11 cellular contexts compared by ENCODE assay signal in the genomic region with DNA sequence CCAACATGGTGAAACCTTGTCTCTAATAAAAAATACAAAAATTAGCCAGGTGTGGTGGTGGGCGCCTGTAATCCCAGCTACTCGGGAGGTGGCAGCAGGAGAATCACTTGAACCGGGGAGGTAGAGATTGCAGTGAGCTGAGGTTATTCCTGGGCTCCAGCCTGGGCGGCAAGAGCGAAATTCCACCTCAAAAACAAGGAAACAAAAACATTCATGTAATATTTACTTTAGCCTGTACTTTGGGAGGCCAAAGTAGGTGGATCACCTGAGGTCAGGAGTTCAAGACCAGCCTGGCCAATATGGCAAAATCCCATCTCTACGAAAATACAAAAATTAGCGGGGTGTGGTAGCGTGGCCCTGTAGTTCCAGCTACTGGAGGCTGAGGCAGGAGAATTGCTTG. TPM values are rescaled to one million over a fixed set of nuclear protein-coding genes. Genes with fewer than 3 reads are reported as not detected.
DNase-seq lines count a peak whose midpoint lies in the region; ATAC-seq, FAIRE-seq and TF ChIP-seq lines count a peak whose summit lies in the region.
"Not testable (repeated sequence)": the region's sequence is repeated elsewhere in the genome, so short reads cannot be mapped to it uniquely, and the experiment has no call there.
"Had no signal": no experiment of that assay in that cellular context is flagged by ENCODE, and none has a peak within 500 bp of the region (broad histone marks: within the 10 kb centered on the region; RNA-seq: fewer than 3 reads in every experiment).

No MANE protein-coding gene starts in this region.

- H3K79me2 ChIP-seq in astrocyte (ENCODE audit: insufficient read depth, low read length): peaks cover 11% of the 10 kb centered on the region

- not testable (repeated sequence) for H3K27me3 ChIP-seq in astrocyte (ENCODE audit: insufficient read depth, low read length); right lobe of liver

- H3K27ac Mint-ChIP-seq in T-helper 17 cell (peak overlapping the region; percentile 24), astrocyte (ENCODE audit: unreplicated experiment) (peak overlapping the region; percentile 47)
- H3K27ac Mint-ChIP-seq in activated CD8-positive, alpha-beta T cell treated with anti-CD3 and anti-CD28 coated beads for 36 hours: peak overlapping the region; percentile 11

- H3K4me3 Mint-ChIP-seq in T-helper 17 cell; activated CD8-positive, alpha-beta T cell treated with anti-CD3 and anti-CD28 coated beads for 36 hours; astrocyte (ENCODE audit: unreplicated experiment): not testable (repeated sequence)

- not testable (repeated sequence) for TF ChIP-seq CTCF in activated CD8-positive, alpha-beta T cell treated with anti-CD3 and anti-CD28 coated beads for 36 hours (IDR thresholded peaks at IDR 0.05); astrocyte (IDR thresholded peaks at IDR 0.05; ENCODE audit: insufficient read depth, low read depth, low read length); right lobe of liver (IDR thresholded peaks at IDR 0.05)

- not testable (repeated sequence) for H2AFZ ChIP-seq in astrocyte (ENCODE audit: low read depth, low read length)

- CTCF ChIA-PET in activated CD8-positive, alpha-beta T cell treated with anti-CD3 and anti-CD28 coated beads for 36 hours (lab: Charles Lee): not testable (repeated sequence)

- H3K4me1 ChIP-seq in astrocyte (ENCODE audit: insufficient read depth, low read length): not testable (repeated sequence)
- peaks cover 0 to 12% (median 2%) of the 10 kb centered on the region in 4 donors for H3K4me1 ChIP-seq in right lobe of liver

- intact Hi-C loops in activated CD8-positive, alpha-beta T cell treated with anti-CD3 and anti-CD28 coated beads for 36 hours (cut with micrococcal nuclease); right lobe of liver (cut with DNase I): not testable (repeated sequence)

- peaks cover 28% of the 10 kb centered on the region for H3K36me3 ChIP-seq in astrocyte (ENCODE audit: insufficient read depth, low read length)
- H3K36me3 ChIP-seq in right lobe of liver: peaks cover 2 to 87% (median 37%) of the 10 kb centered on the region in 4 donors

- H4K20me1 ChIP-seq in astrocyte (ENCODE audit: insufficient read depth, low read length): not testable (repeated sequence)

- 42% methylated on average over 8 of the region's 8 CpGs for WGBS in right lobe of liver (ENCODE audit: insufficient coverage, low coverage, low lambda C conversion rate, missing lambda C conversion rate)

- POLR2A ChIA-PET in activated CD8-positive, alpha-beta T cell treated with anti-CD3 and anti-CD28 coated beads for 36 hours (lab: Charles Lee): not testable (repeated sequence)

- not testable (repeated sequence) for H3K27ac ChIP-seq in astrocyte (ENCODE audit: low read depth, low read length)
- H3K27ac ChIP-seq in right lobe of liver: peak overlapping the region in 2 of 3 donors; percentile 24 to 60

- not testable (repeated sequence) for H3K9me3 ChIP-seq in T-helper 17 cell (ENCODE audit: control insufficient read depth, low read length, poor library complexity, severe bottlenecking); astrocyte (ENCODE audit: insufficient read depth, low read depth, low read length); right lobe of liver

- H3K27me3 Mint-ChIP-seq in T-helper 17 cell; activated CD8-positive, alpha-beta T cell treated with anti-CD3 and anti-CD28 coated beads for 36 hours; astrocyte (ENCODE audit: low read depth, unreplicated experiment): not testable (repeated sequence)

- not testable (repeated sequence) for H3K9ac ChIP-seq in astrocyte (ENCODE audit: low read length)

- DNase-seq in T-helper 17 cell; activated CD8-positive, alpha-beta T cell treated with anti-CD3 and anti-CD28 coated beads for 36 hours; astrocyte (ENCODE audit: low read depth): not testable (repeated sequence)
- DNase-seq in left lobe of liver (ENCODE audit: low spot score) (peak; percentile 56), right lobe of liver (peak in 1 of 3 donors; percentile 57)

- not testable (repeated sequence) for ATAC-seq in T-helper 17 cell; activated CD8-positive, alpha-beta T cell treated with anti-CD3 and anti-CD28 coated beads for 36 hours
- ATAC-seq in left lobe of liver (peak; percentile 86), right lobe of liver (peak; percentile 83 to 91 (median 84))

- FAIRE-seq in astrocyte (lab: Jason Lieb, UNC): not testable (repeated sequence)

- not testable (repeated sequence) for H3K9me3 Mint-ChIP-seq in activated CD8-positive, alpha-beta T cell treated with anti-CD3 and anti-CD28 coated beads for 36 hours; astrocyte (ENCODE audit: unreplicated experiment)

- H3K4me2 ChIP-seq in astrocyte (ENCODE audit: low read length): not testable (repeated sequence)

- TF ChIP-seq POLR2A in right lobe of liver (IDR thresholded peaks at IDR 0.05): not testable (repeated sequence)

- not testable (repeated sequence) for H3K4me3 ChIP-seq in astrocyte (ENCODE audit: insufficient read depth, low read depth, low read length); right lobe of liver

- not testable (repeated sequence) for H3K36me3 Mint-ChIP-seq in T-helper 17 cell (ENCODE audit: low read depth); astrocyte (ENCODE audit: low read depth, unreplicated experiment)
- H3K36me3 Mint-ChIP-seq in activated CD8-positive, alpha-beta T cell treated with anti-CD3 and anti-CD28 coated beads for 36 hours (ENCODE audit: low read depth): peaks cover 34% of the 10 kb centered on the region

- not testable (repeated sequence) for H3K4me1 Mint-ChIP-seq in T-helper 17 cell; activated CD8-positive, alpha-beta T cell treated with anti-CD3 and anti-CD28 coated beads for 36 hours (ENCODE audit: low read depth); astrocyte (ENCODE audit: low read depth, unreplicated experiment)

RNA-seq across cellular contexts. Expression of a gene that starts 31.0 kb away (rescaled TPM):
- total RNA-seq in T-helper 17 cell (10 to 100 TPM; 22.3 to 33.8 TPM), astrocyte (60.4 and 63.8 TPM in 2 replicates), left lobe of liver (67.1 TPM), right lobe of liver (10 to 100 TPM; 46.3 to 83.0 (median 61.9) TPM)
- total RNA-seq in activated CD8-positive, alpha-beta T cell treated with anti-CD3 and anti-CD28 coated beads for 36 hours: 10 to 100 TPM; 94.1 to 95.5 TPM

RNA-seq across cellular contexts. Expression of a gene that starts 35.2 kb away (rescaled TPM):
- not detected for total RNA-seq in T-helper 17 cell
- total RNA-seq in activated CD8-positive, alpha-beta T cell treated with anti-CD3 and anti-CD28 coated beads for 36 hours: not detected
- not detected in 2 replicates for total RNA-seq in astrocyte
- total RNA-seq in left lobe of liver: not detected
- total RNA-seq in right lobe of liver: not detected
- total RNA-seq: A172; B cell; Caco-2; Calu3; CD4-positive, alpha-beta T cell; CD8-positive, alpha-beta T cell had no signal
